In the genomic region with DNA sequence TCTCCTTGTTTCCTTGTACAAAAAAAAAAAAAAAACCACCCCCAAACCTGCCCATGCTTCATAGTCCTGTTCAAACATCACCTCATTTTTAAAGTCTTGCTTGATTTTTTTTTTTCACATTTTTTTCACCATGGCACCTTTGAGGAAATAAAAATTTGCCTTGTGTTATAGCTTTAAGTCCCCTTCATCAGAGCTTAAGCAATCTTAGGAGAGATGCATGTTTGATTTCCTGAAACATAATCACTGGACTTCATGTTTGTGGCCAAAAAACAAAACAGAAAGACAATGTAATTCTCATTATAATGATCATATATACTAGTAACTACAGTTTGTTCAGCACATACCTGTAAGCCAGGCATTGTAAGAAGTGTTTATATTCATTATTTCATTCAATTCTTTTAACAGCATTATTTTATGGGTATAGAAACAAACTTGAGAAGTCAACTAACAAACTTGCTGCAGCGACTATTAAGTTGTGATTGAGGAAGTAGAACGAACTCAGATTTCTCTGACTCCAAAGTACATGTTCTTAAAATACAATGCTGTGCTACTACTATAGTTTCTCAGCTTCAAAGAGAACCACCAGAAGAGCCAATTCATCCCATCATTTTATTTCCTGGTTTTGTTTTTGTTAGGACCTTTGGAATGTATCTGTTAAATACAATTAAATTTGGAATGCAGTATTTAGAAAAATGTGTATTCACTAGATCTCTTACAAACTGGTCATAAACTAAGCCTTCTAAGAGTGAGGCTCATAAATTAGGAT, we compare ENCODE assay signal across 1 cellular context.
TF ChIP-seq lines count a peak whose summit lies in the region.

No MANE protein-coding gene starts in this region.

TF ChIP-seq in IMR-90, 13 proteins besides CTCF, POLR2A, EP300 and RAD21:
- TF ChIP-seq NFE2L2 (IDR thresholded peaks at IDR 0.05; ENCODE audit: low read depth, low read length) (no peak), RFX5 (IDR thresholded peaks at IDR 0.05; ENCODE audit: low read depth, low read length) (no peak), SMC3 (IDR thresholded peaks at IDR 0.05; ENCODE audit: low read depth, low read length) (no peak), USF2 (IDR thresholded peaks at IDR 0.05; ENCODE audit: low read depth, low read length) (no peak), CEBPB (IDR thresholded peaks at IDR 0.05; ENCODE audit: low read depth, low read length) (no peak), MAZ (IDR thresholded peaks at IDR 0.05; ENCODE audit: borderline replicate concordance, low read depth, low read length) (no peak), CHD1 (IDR thresholded peaks at IDR 0.05; ENCODE audit: low read depth, low read length) (no peak), FOS (IDR thresholded peaks at IDR 0.05; ENCODE audit: low read depth, low read length) (no peak), MAFK (IDR thresholded peaks at IDR 0.05; ENCODE audit: low read depth, low read length) (no peak), RCOR1 (IDR thresholded peaks at IDR 0.05; ENCODE audit: insufficient replicate concordance, low read length) (no peak), MXI1 (IDR thresholded peaks at IDR 0.05; ENCODE audit: borderline replicate concordance, low read depth, low read length) (no peak), BHLHE40 (IDR thresholded peaks at IDR 0.05; ENCODE audit: low read depth, low read length) (no peak)
- TF ChIP-seq, protein P1, sequence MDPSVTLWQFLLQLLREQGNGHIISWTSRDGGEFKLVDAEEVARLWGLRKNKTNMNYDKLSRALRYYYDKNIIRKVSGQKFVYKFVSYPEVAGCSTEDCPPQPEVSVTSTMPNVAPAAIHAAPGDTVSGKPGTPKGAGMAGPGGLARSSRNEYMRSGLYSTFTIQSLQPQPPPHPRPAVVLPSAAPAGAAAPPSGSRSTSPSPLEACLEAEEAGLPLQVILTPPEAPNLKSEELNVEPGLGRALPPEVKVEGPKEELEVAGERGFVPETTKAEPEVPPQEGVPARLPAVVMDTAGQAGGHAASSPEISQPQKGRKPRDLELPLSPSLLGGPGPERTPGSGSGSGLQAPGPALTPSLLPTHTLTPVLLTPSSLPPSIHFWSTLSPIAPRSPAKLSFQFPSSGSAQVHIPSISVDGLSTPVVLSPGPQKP (IDR thresholded peaks at IDR 0.05; ENCODE audit: borderline replicate concordance, low read depth, low read length), result no peak
